In the genomic region with DNA sequence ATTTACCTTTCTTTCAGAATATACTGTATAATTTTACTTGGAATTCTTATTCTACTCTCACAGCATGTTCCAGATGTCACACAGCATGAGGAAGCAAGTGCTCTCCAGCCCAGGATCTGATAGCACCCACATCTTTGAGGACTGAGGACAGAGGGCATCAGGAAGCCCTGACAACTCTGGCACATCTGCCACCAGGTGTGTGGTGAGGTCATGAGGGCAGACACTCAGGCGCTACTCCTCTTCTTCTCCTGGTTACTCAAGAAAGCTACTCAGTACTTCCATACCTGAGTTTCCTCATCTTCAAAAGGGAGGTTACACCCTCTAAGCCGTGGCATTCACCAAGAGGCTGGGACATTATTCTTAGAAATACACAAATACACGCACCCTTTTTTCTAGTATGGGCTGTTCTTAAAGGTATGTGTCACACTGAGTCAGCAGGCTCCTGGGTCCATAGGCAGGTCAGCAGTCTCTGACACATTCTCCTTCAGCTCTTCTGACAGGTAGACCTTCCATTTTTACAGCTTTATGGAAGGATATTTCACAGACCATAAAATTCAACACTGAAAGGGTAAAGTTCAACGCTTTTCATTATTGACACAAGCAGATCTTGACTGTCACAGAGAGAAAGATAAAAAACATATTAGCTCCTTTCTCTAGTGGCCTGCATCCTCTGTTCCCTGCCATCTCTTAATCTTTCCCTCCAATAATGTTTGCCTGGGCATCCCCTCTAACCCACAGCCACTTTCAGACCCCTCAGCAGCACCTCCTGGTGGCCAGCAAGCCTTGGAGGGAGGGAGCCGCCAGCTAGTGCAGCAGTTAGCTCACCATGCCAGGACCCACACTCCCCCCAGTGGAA, we compare ENCODE assay signal across 9 cellular contexts.
A peak's percentile ranks its signal among the peaks of the same experiment; 100 is the strongest.
DNase-seq lines count a peak whose midpoint lies in the region; ATAC-seq and TF ChIP-seq lines count a peak whose summit lies in the region.
"Had no signal": no experiment of that assay in that cellular context is flagged by ENCODE, and none has a peak within 500 bp of the region (broad histone marks: within the 10 kb centered on the region; RNA-seq: fewer than 3 reads in every experiment).

No MANE protein-coding gene starts in this region.

- ATAC-seq in HG03342 (IDR thresholded peaks at IDR 0.05; ENCODE audit: unreplicated experiment): peak; percentile 52
- ATAC-seq in HG02763 (IDR thresholded peaks at IDR 0.05; ENCODE audit: unreplicated experiment): no peak

- no peaks in the 10 kb centered on the region for H4K20me1 ChIP-seq in SK-N-SH (ENCODE audit: insufficient read depth)

- POLR2A ChIA-PET in SK-N-SH (lab: Yijun Ruan, JAX): interaction anchor here (0.7 kb wide), 1 partner anchor 177 kb away, joined by 3 read pairs; no protein-coding TSS in a partner anchor

- no peak overlapping the region for H3K9ac ChIP-seq in SK-N-SH

- TF ChIP-seq CTCF in SK-N-SH (IDR thresholded peaks at IDR 0.05): peak; percentile 86
- TF ChIP-seq CTCF in lower leg skin (IDR thresholded peaks at IDR 0.05): no peak

- no peaks in the 10 kb centered on the region for H3F3A ChIP-seq in SK-N-SH (replicated peaks; ENCODE audit: insufficient read depth)

- no peaks in the 10 kb centered on the region; a peak in 1 of 4 replicates for H3K4me1 ChIP-seq in SK-N-SH (ENCODE audit: control insufficient read depth in 1 of 2, insufficient read depth in 2 of 2, low read depth in 1 of 2, low read length in 1 of 2)

- 50% methylated on average over 5 of the region's 5 CpGs for WGBS in SK-N-SH (ENCODE audit: low lambda C conversion rate)
- WGBS in lower leg skin, 2 donors: 68% methylated on average over 5 of the region's 5 CpGs

- TF ChIP-seq POLR2A in lower leg skin (IDR thresholded peaks at IDR 0.05): no peak

- H3K9me3 ChIP-seq in SK-N-SH: no peaks in the 10 kb centered on the region

- peak; percentile 83 for TF ChIP-seq RAD21 in SK-N-SH (IDR thresholded peaks at IDR 0.05; ENCODE audit: low read length)

- no peaks in the 10 kb centered on the region for H3K9me2 ChIP-seq in SK-N-SH

- CTCF ChIA-PET in SK-N-SH (lab: Yijun Ruan, JAX): interaction anchor here (0.6 to 7.1 kb wide), 72 partner anchors 9 to 800 kb away, joined by 3 to 104 read pairs (median 4); a partner anchor contains a TSS

- no peak overlapping the region; a peak in 1 of 4 replicates for H3K4me3 ChIP-seq in SK-N-SH (ENCODE audit: low read depth in 2 of 2, low read length in 1 of 2)
- no peak overlapping the region for H3K4me3 ChIP-seq in lower leg skin (ENCODE audit: low read depth, poor library complexity, severe bottlenecking)
- H3K4me3 ChIP-seq: skin epidermis had no signal

- no peak overlapping the region for H2AFZ ChIP-seq in SK-N-SH (ENCODE audit: low read depth)

- no peak overlapping the region for H3K4me2 ChIP-seq in SK-N-SH

- DNase-seq in COLO829 (ENCODE audit: low spot score) (peak; percentile 42), SK-N-SH (peak; percentile 79), dermis blood vessel endothelial cell (peak; percentile 93), lower leg skin (ENCODE audit: low spot score in 2 of 2) (peak; percentile 19 to 89), stromal cell of bone marrow (ENCODE audit: low read depth) (peak; percentile 63), NCI-H187 (lab: John Stamatoyannopoulos, UW) (no peak)

- no peak for TF ChIP-seq EP300 in SK-N-SH (IDR thresholded peaks at IDR 0.05; ENCODE audit: borderline replicate concordance in 1 of 2, low read depth in 1 of 2, low read length in 1 of 2)

- no peak overlapping the region for H3K27ac ChIP-seq in SK-N-SH (ENCODE audit: low read depth in 2 of 2, low read length in 1 of 2)

- H3K27me3 ChIP-seq in SK-N-SH (ENCODE audit: insufficient read depth): no peaks in the 10 kb centered on the region

- intact Hi-C loops in lower leg skin (cut with DNase I; ENCODE audit: low total_unique reads): no loop called here

- H3K36me3 ChIP-seq in SK-N-SH (replicated peaks in 1 of 2; ENCODE audit: control insufficient read depth in 1 of 2, insufficient read depth in 2 of 2, low read length in 1 of 2): no peaks in the 10 kb centered on the region

- no peaks in the 10 kb centered on the region for H3K79me2 ChIP-seq in SK-N-SH (ENCODE audit: insufficient read depth)

TF ChIP-seq in SK-N-SH, 30 proteins besides CTCF, POLR2A, EP300 and RAD21:
- TF ChIP-seq, protein P1, sequence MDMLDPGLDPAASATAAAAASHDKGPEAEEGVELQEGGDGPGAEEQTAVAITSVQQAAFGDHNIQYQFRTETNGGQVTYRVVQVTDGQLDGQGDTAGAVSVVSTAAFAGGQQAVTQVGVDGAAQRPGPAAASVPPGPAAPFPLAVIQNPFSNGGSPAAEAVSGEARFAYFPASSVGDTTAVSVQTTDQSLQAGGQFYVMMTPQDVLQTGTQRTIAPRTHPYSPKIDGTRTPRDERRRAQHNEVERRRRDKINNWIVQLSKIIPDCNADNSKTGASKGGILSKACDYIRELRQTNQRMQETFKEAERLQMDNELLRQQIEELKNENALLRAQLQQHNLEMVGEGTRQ (IDR thresholded peaks at IDR 0.05; ENCODE audit: borderline replicate concordance, low read depth, low read length): no peak
- peak; percentile 91 for TF ChIP-seq SMC3 (IDR thresholded peaks at IDR 0.05; ENCODE audit: low read depth, low read length)
- 0 out of 2 replicates have a peak, but pooled peaks have one; percentile 5 for TF ChIP-seq NRF1 (IDR thresholded peaks at IDR 0.05; ENCODE audit: low read depth, low read length)
- TF ChIP-seq RCOR1 (IDR thresholded peaks at IDR 0.05; ENCODE audit: low read length): peak; percentile 18; the same call in 1 of the 2 replicates
- peak; percentile 14 for TF ChIP-seq CHD2 (IDR thresholded peaks at IDR 0.05; ENCODE audit: low read length, partially characterized antibody)

Comparison
In these comparisons a context has a peak if more than half of its experiments do, and no peak if none do; other contexts are left out.
1. DNase-seq: peak in COLO829 (single experiment), SK-N-SH (single experiment), dermis blood vessel endothelial cell (single experiment), lower leg skin (2 of 2) and stromal cell of bone marrow (single experiment); none in NCI-H187 (0 of 2).